Comparison of ENCODE assay signal across 8 cellular contexts in genomic region chr14:70073924-70074566, GRCh38.
A peak's percentile ranks its signal among the peaks of the same experiment; 100 is the strongest.
DNase-seq lines count a peak whose midpoint lies in the region; ATAC-seq and TF ChIP-seq lines count a peak whose summit lies in the region.

No MANE protein-coding gene starts in this region.

- dilution Hi-C loops in mammary epithelial cell (cut with HindIII; ENCODE audit: low sequenced_read_pairs), result no loop called here

- no peak overlapping the region for H3K4me3 ChIP-seq in NB4 (ENCODE audit: low read depth, low read length)
- H3K4me3 ChIP-seq in mammary epithelial cell (replicated peaks in 1 of 3; ENCODE audit: insufficient read depth in 1 of 3, low read depth in 2 of 3, low read length in 3 of 3), result no peak overlapping the region

- TF ChIP-seq CTCF in NB4 (IDR thresholded peaks at IDR 0.05; ENCODE audit: low read depth, low read length) (peak; percentile 92), mammary epithelial cell (conservative IDR thresholded peaks at IDR 0.05 in 1 of 2, IDR thresholded peaks at IDR 0.05 in 1 of 2; ENCODE audit: extremely low read depth in 1 of 2, insufficient read depth in 1 of 2, low read depth in 1 of 2, low read length in 2 of 2) (peak; percentile 96 to 97)

- H2AFZ ChIP-seq in mammary epithelial cell (ENCODE audit: low read depth, low read length), result no peak overlapping the region

- no peaks in the 10 kb centered on the region for H4K20me1 ChIP-seq in mammary epithelial cell (ENCODE audit: insufficient read depth, low read length)

- in situ Hi-C loops in mammary epithelial cell (cut with MboI; ENCODE audit: low sequenced_read_pairs in 2 of 2), result loop anchor here in 1 of 2 donors (25.0 kb wide), 1 partner anchor 238 kb away; no protein-coding TSS in a partner anchor

- no peaks in the 10 kb centered on the region for H3K9me3 ChIP-seq in mammary epithelial cell (replicated peaks; ENCODE audit: insufficient read depth, low read length)

- WGBS in mammary epithelial cell (ENCODE audit: low coverage, missing lambda C conversion rate), result 41% methylated on average over 3 of the region's 3 CpGs

- H3K27ac ChIP-seq in mammary epithelial cell (ENCODE audit: insufficient read depth, low read depth, low read length), result no peak overlapping the region

- CTCF ChIA-PET in mammary epithelial cell (lab: Charles Lee; ENCODE audit: low non-redundant PET), result interaction anchor here (0.6 to 1.1 kb wide), 3 partner anchors 255 to 741 kb away, joined by 3 read pairs; no protein-coding TSS in a partner anchor

- intact Hi-C loops in mammary epithelial cell (cut with micrococcal nuclease), result loop anchor here (1.0 to 10.0 kb wide), 6 partner anchors 28 to 489 kb away; no protein-coding TSS in a partner anchor

- H3K4me1 ChIP-seq in mammary epithelial cell (ENCODE audit: insufficient read depth, low read length), result no peaks in the 10 kb centered on the region

- H3K27me3 ChIP-seq in mammary epithelial cell (ENCODE audit: insufficient read depth, low read length), result no peaks in the 10 kb centered on the region

- no peak overlapping the region for H3K9ac ChIP-seq in mammary epithelial cell (ENCODE audit: insufficient read depth, low read length)

- TF ChIP-seq POLR2A in NB4 (IDR thresholded peaks at IDR 0.05; ENCODE audit: extremely low read depth, insufficient read length), result no peak

- no TSS peak for BruUV-seq in mammary epithelial cell (replicated peaks; lab: Mats Ljungman, UMichigan)

- H3K36me3 ChIP-seq in mammary epithelial cell (ENCODE audit: insufficient read depth, low read length), result no peaks in the 10 kb centered on the region

- H3K4me2 ChIP-seq in mammary epithelial cell (ENCODE audit: insufficient read depth, low read depth, low read length), result no peak overlapping the region

- H3K79me2 ChIP-seq in mammary epithelial cell (ENCODE audit: insufficient read depth, low read length), result no peaks in the 10 kb centered on the region

- DNase-seq in NCI-H2081 (lab: John Stamatoyannopoulos, UW) (peak; percentile 78 to 81), NCI-H2081 treated with DMSO at 0.1 percent for 48 hours (lab: John Stamatoyannopoulos, UW) (no peak), NB4 (ENCODE audit: low read depth) (peak; percentile 80), SW480 (ENCODE audit: low spot score) (peak; percentile 75), mammary epithelial cell (peak; percentile 68), left kidney (ENCODE audit: low read depth, low spot score) (peak; percentile 74)
- DNase-seq in stimulated activated CD8-positive, alpha-beta memory T cell treated with anti-CD3 and anti-CD28 coated beads, Interleukin-15, amount 100 ng/mL, for 48 hours (ENCODE audit: low read depth in 2 of 2), result peak; percentile 11 to 32

- ATAC-seq in HG02571 (IDR thresholded peaks at IDR 0.05; ENCODE audit: unreplicated experiment), result no peak
